Comparison of ENCODE assay signal across 13 cellular contexts in the genomic region with DNA sequence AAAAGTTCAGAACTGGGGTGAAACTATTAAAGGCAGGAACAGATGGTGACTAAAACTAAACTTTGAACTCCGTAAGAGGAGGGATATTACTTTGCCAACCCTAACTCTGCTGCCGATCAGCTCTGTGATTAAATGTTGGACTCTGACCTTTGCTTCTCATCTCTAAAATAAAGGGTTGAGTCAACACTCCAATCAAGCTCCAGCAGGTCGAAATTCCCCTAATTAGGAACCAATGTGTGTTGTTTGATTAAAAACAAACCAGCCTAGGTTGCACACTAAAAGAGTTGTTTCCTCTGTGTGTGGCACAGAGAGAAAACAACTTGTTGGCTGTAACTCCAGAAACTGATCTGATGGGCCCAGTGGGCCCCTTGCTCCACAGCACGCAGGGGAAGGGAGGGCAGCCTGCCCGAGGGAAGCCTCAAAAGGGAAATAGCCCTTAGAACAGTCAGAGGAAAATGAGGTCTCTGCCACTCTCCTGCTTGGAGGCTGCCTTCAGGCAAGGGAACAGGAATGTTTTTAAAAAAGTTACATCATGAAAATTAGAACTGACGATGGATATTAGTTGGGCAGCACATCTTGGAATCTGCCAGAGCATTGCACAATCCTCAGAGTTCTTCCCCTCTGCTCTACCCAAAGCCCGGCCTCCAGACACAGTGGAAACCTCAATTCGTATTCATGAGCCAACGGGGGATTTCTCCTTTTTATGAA.
DNase-seq lines count a peak whose midpoint lies in the region; ATAC-seq and TF ChIP-seq lines count a peak whose summit lies in the region.
"Had no signal": no experiment of that assay in that cellular context is flagged by ENCODE, and none has a peak within 500 bp of the region (broad histone marks: within the 10 kb centered on the region; RNA-seq: fewer than 3 reads in every experiment).

No MANE protein-coding gene starts in this region.

- no peak for TF ChIP-seq RAD21 in SK-N-SH (IDR thresholded peaks at IDR 0.05; ENCODE audit: low read length)

- DNase-seq in SK-N-SH (no peak), endodermal cell (no peak), hippocampal formation (lab: John Stamatoyannopoulos, UW) (no peak), NCI-H2227 treated with DMSO at 0.1 percent for 48 hours (lab: John Stamatoyannopoulos, UW) (no peak)
- DNase-seq in CD8-positive, alpha-beta T cell: no peak
- DNase-seq: BE2C; NCI-H1694; stimulated activated CD4-positive, alpha-beta T cell treated with anti-CD3 and anti-CD28 coated beads, Interleukin-4, amount 100 ng/mL, for 4 hours; T-helper 2 cell had no signal

- POLR2A ChIA-PET in SK-N-SH (lab: Yijun Ruan, JAX): no interaction called here
- POLR2A ChIA-PET in CD8-positive, alpha-beta T cell (lab: Charles Lee): no interaction called here

- no peak overlapping the region for H3K4me3 ChIP-seq in SK-N-SH (ENCODE audit: low read depth in 2 of 2, low read length in 1 of 2)
- H3K4me3 ChIP-seq in endodermal cell (ENCODE audit: low read length): no peak overlapping the region
- peak overlapping the region in 1 of 2 donors; percentile 4 for H3K4me3 ChIP-seq in muscle layer of duodenum (ENCODE audit: low read depth in 1 of 2, low read length in 2 of 2)
- H3K4me3 ChIP-seq in CD8-positive, alpha-beta T cell (ENCODE audit: low read depth, low read length): no peak overlapping the region

- no peaks in the 10 kb centered on the region for H3K9me3 Mint-ChIP-seq in endodermal cell
- H3K9me3 Mint-ChIP-seq in CD8-positive, alpha-beta T cell: peaks cover 3% of the 10 kb centered on the region
- H3K9me3 Mint-ChIP-seq: activated naive CD4-positive, alpha-beta T cell treated with anti-CD3 and anti-CD28 coated beads, Interleukin-2, amount 50 U/mL, for 24 hours had no signal

- CTCF ChIA-PET in SK-N-SH (lab: Yijun Ruan, JAX): no interaction called here
- CTCF ChIA-PET in CD8-positive, alpha-beta T cell (lab: Charles Lee): no interaction called here

- H3K27me3 Mint-ChIP-seq in endodermal cell (ENCODE audit: insufficient read depth): no peaks in the 10 kb centered on the region
- peaks cover 3% of the 10 kb centered on the region for H3K27me3 Mint-ChIP-seq in CD8-positive, alpha-beta T cell (ENCODE audit: low read depth)

- intact Hi-C loops in CD8-positive, alpha-beta T cell (cut with DNase I, micrococcal nuclease): no loop called here

- H3F3A ChIP-seq in SK-N-SH (replicated peaks; ENCODE audit: insufficient read depth): no peaks in the 10 kb centered on the region

- no peak overlapping the region for H3K4me2 ChIP-seq in SK-N-SH

- H3K4me1 ChIP-seq in SK-N-SH (ENCODE audit: control insufficient read depth in 1 of 2, insufficient read depth in 2 of 2, low read depth in 1 of 2, low read length in 1 of 2): peaks cover 0 to 3% of the 10 kb centered on the region in 2 experiments; a peak in 2 of 4 replicates
- peaks cover 8% of the 10 kb centered on the region for H3K4me1 ChIP-seq in endodermal cell (ENCODE audit: control insufficient read depth, insufficient read depth, low read length)
- H3K4me1 ChIP-seq in muscle layer of duodenum (ENCODE audit: control insufficient read depth in 1 of 2, insufficient read depth in 2 of 2, low read length in 2 of 2): peaks cover 4 to 8% of the 10 kb centered on the region in 2 donors
- no peaks in the 10 kb centered on the region for H3K4me1 ChIP-seq in CD8-positive, alpha-beta T cell (ENCODE audit: insufficient read depth, low read length)
- H3K4me1 ChIP-seq: BE2C had no signal

- H3K9ac ChIP-seq in SK-N-SH: no peak overlapping the region
- no peak overlapping the region for H3K9ac ChIP-seq in endodermal cell (ENCODE audit: extremely low read depth, low read length, poor library complexity, severe bottlenecking)

- no peaks in the 10 kb centered on the region for H3K79me2 ChIP-seq in SK-N-SH (ENCODE audit: insufficient read depth)

- H3K36me3 Mint-ChIP-seq in endodermal cell (ENCODE audit: low read depth): no peaks in the 10 kb centered on the region
- H3K36me3 Mint-ChIP-seq in CD8-positive, alpha-beta T cell: no peaks in the 10 kb centered on the region
- H3K36me3 Mint-ChIP-seq: activated naive CD4-positive, alpha-beta T cell treated with anti-CD3 and anti-CD28 coated beads, Interleukin-2, amount 50 U/mL, for 24 hours had no signal

- no peaks in the 10 kb centered on the region for H3K9me2 ChIP-seq in SK-N-SH

- no peaks in the 10 kb centered on the region for H3K27me3 ChIP-seq in SK-N-SH (ENCODE audit: insufficient read depth)
- H3K27me3 ChIP-seq in endodermal cell (ENCODE audit: control insufficient read depth, insufficient read depth, low read length, poor library complexity, severe bottlenecking): no peaks in the 10 kb centered on the region
- no peaks in the 10 kb centered on the region for H3K27me3 ChIP-seq in muscle layer of duodenum (ENCODE audit: low read depth, low read length)
- no peaks in the 10 kb centered on the region for H3K27me3 ChIP-seq in CD8-positive, alpha-beta T cell (ENCODE audit: insufficient read depth, low read length)
- H3K27me3 ChIP-seq: BE2C had no signal

- H4K20me1 ChIP-seq in SK-N-SH (ENCODE audit: insufficient read depth): no peaks in the 10 kb centered on the region

- TF ChIP-seq EP300 in SK-N-SH (IDR thresholded peaks at IDR 0.05; ENCODE audit: borderline replicate concordance in 1 of 2, low read depth in 1 of 2, low read length in 1 of 2): no peak

- H2AFZ ChIP-seq in SK-N-SH (ENCODE audit: low read depth): no peak overlapping the region

- H3K36me3 ChIP-seq in SK-N-SH (replicated peaks in 1 of 2; ENCODE audit: control insufficient read depth in 1 of 2, insufficient read depth in 2 of 2, low read length in 1 of 2) (no peaks in the 10 kb centered on the region), endodermal cell (ENCODE audit: control insufficient read depth, insufficient read depth, low read length) (no peaks in the 10 kb centered on the region), muscle layer of duodenum (ENCODE audit: control insufficient read depth in 1 of 2, insufficient read depth in 2 of 2, low read length in 2 of 2) (peaks cover 0 to 3% of the 10 kb centered on the region in 2 donors)
- no peaks in the 10 kb centered on the region for H3K36me3 ChIP-seq in CD8-positive, alpha-beta T cell (ENCODE audit: insufficient read depth, low read length)
- H3K36me3 ChIP-seq: BE2C had no signal

- ATAC-seq in SK-N-SH treated with all-trans-retinoic acid at 6 μM for 48 hours: peak; percentile 21
- ATAC-seq in HG03378 (IDR thresholded peaks at IDR 0.05; ENCODE audit: unreplicated experiment): no peak
- ATAC-seq in CD8-positive, alpha-beta T cell: no peak

- H3K27ac ChIP-seq in SK-N-SH (ENCODE audit: low read depth in 2 of 2, low read length in 1 of 2) (no peak overlapping the region), endodermal cell (ENCODE audit: low read depth, low read length) (no peak overlapping the region), muscle layer of duodenum (ENCODE audit: low read length) (peak overlapping the region; percentile 43)
- no peak overlapping the region for H3K27ac ChIP-seq in CD8-positive, alpha-beta T cell (ENCODE audit: low read depth, low read length)

- WGBS in SK-N-SH (ENCODE audit: low lambda C conversion rate): 66% methylated on average over 9 of the region's 9 CpGs
- WGBS in endodermal cell (ENCODE audit: insufficient coverage in 1 of 2, insufficient read length in 1 of 2), 2 experiments: 93% methylated on average over 3 to 9 of the region's 9 CpGs

- peak overlapping the region; percentile 6 for H3K27ac Mint-ChIP-seq in endodermal cell
- no peak overlapping the region for H3K27ac Mint-ChIP-seq in CD8-positive, alpha-beta T cell
- H3K27ac Mint-ChIP-seq: activated naive CD4-positive, alpha-beta T cell treated with anti-CD3 and anti-CD28 coated beads, Interleukin-2, amount 50 U/mL, for 24 hours had no signal

- H3K4me1 Mint-ChIP-seq in endodermal cell: peaks cover 17% of the 10 kb centered on the region
- no peaks in the 10 kb centered on the region for H3K4me1 Mint-ChIP-seq in CD8-positive, alpha-beta T cell (ENCODE audit: low read depth)
- H3K4me1 Mint-ChIP-seq: activated naive CD4-positive, alpha-beta T cell treated with anti-CD3 and anti-CD28 coated beads, Interleukin-2, amount 50 U/mL, for 24 hours had no signal

- H3K9me3 ChIP-seq in SK-N-SH: no peaks in the 10 kb centered on the region
- H3K9me3 ChIP-seq in endodermal cell (ENCODE audit: control insufficient read depth, low read length): no peaks in the 10 kb centered on the region
- no peaks in the 10 kb centered on the region for H3K9me3 ChIP-seq in muscle layer of duodenum (ENCODE audit: control insufficient read depth in 1 of 2, low read length in 2 of 2)
- H3K9me3 ChIP-seq in CD8-positive, alpha-beta T cell (ENCODE audit: low read length): no peaks in the 10 kb centered on the region
- H3K9me3 ChIP-seq: BE2C had no signal

- TF ChIP-seq CTCF in SK-N-SH (IDR thresholded peaks at IDR 0.05) (no peak), endodermal cell (conservative IDR thresholded peaks at IDR 0.05) (no peak)
- no peak for TF ChIP-seq CTCF in CD8-positive, alpha-beta T cell (IDR thresholded peaks at IDR 0.05)

- no peak overlapping the region for H3K4me3 Mint-ChIP-seq in endodermal cell
- H3K4me3 Mint-ChIP-seq in CD8-positive, alpha-beta T cell: no peak overlapping the region
- H3K4me3 Mint-ChIP-seq: activated naive CD4-positive, alpha-beta T cell treated with anti-CD3 and anti-CD28 coated beads, Interleukin-2, amount 50 U/mL, for 24 hours had no signal

TF ChIP-seq in SK-N-SH treated with all-trans-retinoic acid at 6 μM for 48 hours, 23 proteins besides CTCF, POLR2A, EP300 and RAD21 (continues in another document):
- no peak for TF ChIP-seq ZC3H10 (CRISPR knock-in tag; IDR thresholded peaks at IDR 0.05)
- TF ChIP-seq RARB (CRISPR knock-in tag; IDR thresholded peaks at IDR 0.05): no peak
- TF ChIP-seq ZFP30 (CRISPR knock-in tag; IDR thresholded peaks at IDR 0.05): no peak

TF ChIP-seq in SK-N-SH, 30 proteins besides CTCF, POLR2A, EP300 and RAD21:
- TF ChIP-seq SMC3 (IDR thresholded peaks at IDR 0.05; ENCODE audit: low read depth, low read length) (no peak), RCOR1 (IDR thresholded peaks at IDR 0.05; ENCODE audit: low read length) (no peak), MXI1 (IDR thresholded peaks at IDR 0.05; ENCODE audit: low read depth, low read length) (no peak), MAX (IDR thresholded peaks at IDR 0.05; ENCODE audit: low read depth) (no peak)
- TF ChIP-seq, protein P1, sequence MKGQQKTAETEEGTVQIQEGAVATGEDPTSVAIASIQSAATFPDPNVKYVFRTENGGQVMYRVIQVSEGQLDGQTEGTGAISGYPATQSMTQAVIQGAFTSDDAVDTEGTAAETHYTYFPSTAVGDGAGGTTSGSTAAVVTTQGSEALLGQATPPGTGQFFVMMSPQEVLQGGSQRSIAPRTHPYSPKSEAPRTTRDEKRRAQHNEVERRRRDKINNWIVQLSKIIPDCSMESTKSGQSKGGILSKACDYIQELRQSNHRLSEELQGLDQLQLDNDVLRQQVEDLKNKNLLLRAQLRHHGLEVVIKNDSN (IDR thresholded peaks at IDR 0.05; ENCODE audit: borderline replicate concordance, low read depth): no peak
